Comparison of ENCODE assay signal across 20 cellular contexts in genomic region chr3:195302436-195302835, GRCh38.
"Had no signal": no experiment of that assay in that cellular context is flagged by ENCODE, and none has a peak within 500 bp of the region (broad histone marks: within the 10 kb centered on the region; RNA-seq: fewer than 3 reads in every experiment).

No MANE protein-coding gene starts in this region.

- H2AFZ ChIP-seq: hepatocyte had no signal

- H3K27me3 Mint-ChIP-seq: activated CD4-positive, alpha-beta T cell treated with anti-CD3 and anti-CD28 coated beads for 36 hours; activated CD8-positive, alpha-beta T cell treated with anti-CD3 and anti-CD28 coated beads for 36 hours; activated naive CD8-positive, alpha-beta T cell; dendritic cell treated with granulocyte-macrophage colony-stimulating factor and Interleukin-4, amounts not matched to agents 40 ng/mL and 50 ng/mL, for 4 days; naive thymus-derived CD8-positive, alpha-beta T cell; stimulated activated naive B cell treated with anti-CD40 and anti-IgM and Interleukin-4, amounts not matched to agents 10 μg/mL and 1 μg/mL and 100 μg/mL, for 72 hours had no signal

- H3K27ac ChIP-seq: epithelial cell of prostate, hepatocyte, left lung, neutrophil, tibial artery, WERI-Rb-1 had no signal

- DNase-seq: activated CD4-positive, alpha-beta T cell treated with anti-CD3 and anti-CD28 coated beads for 36 hours; activated CD8-positive, alpha-beta T cell treated with anti-CD3 and anti-CD28 coated beads for 36 hours; activated gamma-delta T cell treated with Interleukin-2 at 50 U/mL for 16 hours; cerebellar nuclear complex; effector memory CD4-positive, alpha-beta T cell; kidney; left lung; mammary epithelial cell; mucosa of descending colon; naive thymus-derived CD8-positive, alpha-beta T cell; posterior cingulate gyrus; stimulated activated CD4-positive, alpha-beta T cell treated with anti-CD3 and anti-CD28 coated beads, Interleukin-2, amount 100 ng/mL, for 48 hours; stimulated activated naive B cell treated with anti-CD40 and anti-IgM and Interleukin-4, amounts not matched to agents 10 μg/mL and 1 μg/mL and 100 μg/mL, for 72 hours; tibial artery; WERI-Rb-1 had no signal

- H3K4me3 Mint-ChIP-seq: activated CD4-positive, alpha-beta T cell treated with anti-CD3 and anti-CD28 coated beads for 36 hours; activated CD8-positive, alpha-beta T cell treated with anti-CD3 and anti-CD28 coated beads for 36 hours; activated naive CD8-positive, alpha-beta T cell; dendritic cell treated with granulocyte-macrophage colony-stimulating factor and Interleukin-4, amounts not matched to agents 40 ng/mL and 50 ng/mL, for 4 days; naive thymus-derived CD8-positive, alpha-beta T cell; stimulated activated naive B cell treated with anti-CD40 and anti-IgM and Interleukin-4, amounts not matched to agents 10 μg/mL and 1 μg/mL and 100 μg/mL, for 72 hours had no signal

- H3K9me3 ChIP-seq: left lung, mucosa of descending colon, neutrophil, tibial artery had no signal

- H3K27ac Mint-ChIP-seq: activated CD4-positive, alpha-beta T cell treated with anti-CD3 and anti-CD28 coated beads for 36 hours; activated CD8-positive, alpha-beta T cell treated with anti-CD3 and anti-CD28 coated beads for 36 hours; activated naive CD8-positive, alpha-beta T cell; dendritic cell treated with granulocyte-macrophage colony-stimulating factor and Interleukin-4, amounts not matched to agents 40 ng/mL and 50 ng/mL, for 4 days; stimulated activated naive B cell treated with anti-CD40 and anti-IgM and Interleukin-4, amounts not matched to agents 10 μg/mL and 1 μg/mL and 100 μg/mL, for 72 hours had no signal

- ATAC-seq: activated CD4-positive, alpha-beta T cell treated with anti-CD3 and anti-CD28 coated beads for 36 hours; activated CD8-positive, alpha-beta T cell treated with anti-CD3 and anti-CD28 coated beads for 36 hours; left lung; mucosa of descending colon; naive thymus-derived CD8-positive, alpha-beta T cell; stimulated activated naive B cell treated with anti-CD40 and anti-IgM and Interleukin-4, amounts not matched to agents 10 μg/mL and 1 μg/mL and 100 μg/mL, for 72 hours had no signal

- H3K4me1 Mint-ChIP-seq: activated CD4-positive, alpha-beta T cell treated with anti-CD3 and anti-CD28 coated beads for 36 hours had no signal

- H3K4me1 ChIP-seq: left lung, tibial artery had no signal

- H3K9me3 Mint-ChIP-seq: activated CD8-positive, alpha-beta T cell treated with anti-CD3 and anti-CD28 coated beads for 36 hours; dendritic cell treated with granulocyte-macrophage colony-stimulating factor and Interleukin-4, amounts not matched to agents 40 ng/mL and 50 ng/mL, for 4 days; naive thymus-derived CD8-positive, alpha-beta T cell; stimulated activated naive B cell treated with anti-CD40 and anti-IgM and Interleukin-4, amounts not matched to agents 10 μg/mL and 1 μg/mL and 100 μg/mL, for 72 hours had no signal

- H3K36me3 ChIP-seq: WERI-Rb-1 had no signal

- H3K27me3 ChIP-seq: hepatocyte, left lung, neutrophil, tibial artery had no signal

- H3K4me2 ChIP-seq: hepatocyte had no signal

- H3K4me3 ChIP-seq: hepatocyte, left lung, mucosa of descending colon, tibial artery had no signal
